In the genomic region with DNA sequence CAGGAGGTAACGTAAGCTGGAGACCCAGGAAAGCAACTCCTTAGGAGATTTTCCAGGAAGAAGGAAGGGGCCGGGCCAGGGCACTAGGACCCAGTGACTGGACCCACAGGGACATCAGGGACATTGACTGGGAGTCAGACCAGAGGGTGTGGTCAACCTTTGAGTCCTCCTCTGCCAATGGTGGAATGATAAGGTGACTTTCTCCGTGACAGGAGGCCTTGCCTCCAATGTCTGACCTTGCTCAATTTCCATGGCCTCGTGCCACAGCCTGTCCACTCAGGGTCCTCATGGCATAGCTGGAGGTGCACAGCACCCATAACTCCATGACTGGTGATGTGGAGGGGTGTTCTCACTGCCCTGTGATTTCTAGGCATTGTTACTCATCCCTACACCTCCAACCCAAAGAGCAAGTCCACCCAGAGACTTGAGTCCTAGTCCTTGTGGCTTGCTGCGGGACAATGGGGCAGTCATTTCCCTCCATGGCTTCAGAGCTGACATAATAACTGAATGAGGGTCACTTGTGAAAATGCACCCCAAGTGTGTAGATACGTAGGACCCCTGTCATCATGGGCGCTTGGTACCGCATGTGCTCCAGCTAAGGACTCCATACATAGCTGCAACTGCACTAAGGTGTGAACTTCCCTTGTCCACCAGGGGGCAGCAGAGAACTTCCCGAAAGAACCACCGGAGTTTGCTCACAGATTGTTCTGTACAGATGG, we compare ENCODE assay signal across 8 cellular contexts. TPM values are rescaled to one million over a fixed set of nuclear protein-coding genes. Genes with fewer than 3 reads are reported as not detected.
DNase-seq lines count a peak whose midpoint lies in the region; ATAC-seq and TF ChIP-seq lines count a peak whose summit lies in the region.

No MANE protein-coding gene starts in this region.

- no peaks in the 10 kb centered on the region for H3K79me2 ChIP-seq in GM23248 (ENCODE audit: insufficient read depth)

- 46 to 48% methylated on average over 10 of the region's 10 CpGs for WGBS in GM23248 (ENCODE audit: low coverage in 1 of 2, low lambda C conversion rate in 2 of 2, missing lambda C conversion rate in 2 of 2), 2 experiments

- H4K20me1 ChIP-seq in GM23248 (ENCODE audit: insufficient read depth): no peaks in the 10 kb centered on the region

- peaks cover 4% of the 10 kb centered on the region; the same call in 1 of the 2 replicates for H3F3A ChIP-seq in GM23248 (ENCODE audit: insufficient read depth)

- H3K9me3 ChIP-seq in GM23248 (ENCODE audit: low read depth): no peaks in the 10 kb centered on the region

- no peak overlapping the region for H3K4me3 ChIP-seq in GM23248
- no peak overlapping the region for H3K4me3 ChIP-seq in foreskin fibroblast (ENCODE audit: low read depth in 1 of 2, low read length in 2 of 2)

- H3K27me3 Mint-ChIP-seq in activated T-helper 17 cell treated with anti-CD3 and anti-CD28 coated beads, Interleukin-2, amount 50 U/mL, for 72 hours: peaks cover 2% of the 10 kb centered on the region

- H3K36me3 Mint-ChIP-seq in activated T-helper 17 cell treated with anti-CD3 and anti-CD28 coated beads, Interleukin-2, amount 50 U/mL, for 72 hours (ENCODE audit: low read depth): no peaks in the 10 kb centered on the region

- peak overlapping the region; percentile 16 for H3K4me2 ChIP-seq in GM23248 (ENCODE audit: unreplicated experiment)

- DNase-seq in DMS79 (lab: John Stamatoyannopoulos, UW): peak; percentile 57
- DNase-seq in GM23248: peak; percentile 89
- DNase-seq in M059J (ENCODE audit: low read depth): peak; percentile 86
- peak; percentile 78 to 86 for DNase-seq in SHP77 (lab: John Stamatoyannopoulos, UW)
- DNase-seq in foreskin fibroblast: peak; percentile 69 to 93
- peak; percentile 55 for DNase-seq in non-pigmented ciliary epithelial cell (ENCODE audit: low read depth)
- DNase-seq in superior temporal gyrus (ENCODE audit: extremely low spot score): peak; percentile 98

- in situ Hi-C loops in GM23248 (cut with MboI): no loop called here

- no peaks in the 10 kb centered on the region for H3K4me1 ChIP-seq in GM23248 (ENCODE audit: insufficient read depth)

- peak; percentile 87 for TF ChIP-seq CTCF in foreskin fibroblast (IDR thresholded peaks at IDR 0.05; ENCODE audit: low read depth, low read length)

- peaks cover 12% of the 10 kb centered on the region for H3K27me3 ChIP-seq in GM23248 (replicated peaks; ENCODE audit: insufficient read depth)

- H3K4me3 Mint-ChIP-seq in activated T-helper 17 cell treated with anti-CD3 and anti-CD28 coated beads, Interleukin-2, amount 50 U/mL, for 72 hours: no peak overlapping the region

- H3K27ac Mint-ChIP-seq in activated T-helper 17 cell treated with anti-CD3 and anti-CD28 coated beads, Interleukin-2, amount 50 U/mL, for 72 hours: no peak overlapping the region

- ATAC-seq in activated T-helper 17 cell treated with anti-CD3 and anti-CD28 coated beads, Interleukin-2, amount 50 U/mL, for 72 hours (replicated peaks): peak; percentile 88

- H3K9me2 ChIP-seq in GM23248 (ENCODE audit: insufficient read depth): no peaks in the 10 kb centered on the region

- no peaks in the 10 kb centered on the region for H3K4me1 Mint-ChIP-seq in activated T-helper 17 cell treated with anti-CD3 and anti-CD28 coated beads, Interleukin-2, amount 50 U/mL, for 72 hours

- peak overlapping the region; percentile 32; the same call in 1 of the 2 replicates for H2AFZ ChIP-seq in GM23248

- H3K36me3 ChIP-seq in GM23248 (ENCODE audit: low read depth): no peaks in the 10 kb centered on the region

- H3K27ac ChIP-seq in GM23248: no peak overlapping the region

- H3K9me3 Mint-ChIP-seq in activated T-helper 17 cell treated with anti-CD3 and anti-CD28 coated beads, Interleukin-2, amount 50 U/mL, for 72 hours: no peaks in the 10 kb centered on the region

- H3K9ac ChIP-seq in GM23248: no peak overlapping the region

RNA-seq across cellular contexts. Expression of a gene that starts 4.1 kb away (rescaled TPM):
- total RNA-seq in GM23248 (2014; rRNA removed; shearing (Covaris generic)): not detected in 2 replicates
- polyA plus RNA-seq in GM23248 (2016; fragmentation: Nextera tagmentation; extraction: Ambion mirVana): not detected in 2 replicates
- total RNA-seq in M059J (2014; rRNA removed; shearing (Covaris generic)): 0.10 TPM in 1 of 2 replicates, not detected in the other
- not detected for total RNA-seq in activated T-helper 17 cell treated with anti-CD3 and anti-CD28 coated beads, Interleukin-2, amount 50 U/mL, for 72 hours

RNA-seq across cellular contexts. Expression of a gene that starts 16.9 kb away (rescaled TPM):
- not detected in 2 replicates for total RNA-seq in GM23248 (2014; rRNA removed; shearing (Covaris generic))
- not detected in 2 replicates for polyA plus RNA-seq in GM23248 (2016; fragmentation: Nextera tagmentation; extraction: Ambion mirVana)
- 0.12 TPM in 1 of 2 replicates, not detected in the other for total RNA-seq in M059J (2014; rRNA removed; shearing (Covaris generic))
- total RNA-seq in activated T-helper 17 cell treated with anti-CD3 and anti-CD28 coated beads, Interleukin-2, amount 50 U/mL, for 72 hours: not detected
